24 cellular contexts compared by ENCODE assay signal in genomic region chr4:147093206-147093605, GRCh38.
"Had no signal": no experiment of that assay in that cellular context is flagged by ENCODE, and none has a peak within 500 bp of the region (broad histone marks: within the 10 kb centered on the region; RNA-seq: fewer than 3 reads in every experiment).

No MANE protein-coding gene starts in this region.

- H3K9me2 ChIP-seq: SK-N-SH had no signal

- H3K9ac ChIP-seq: SK-N-SH had no signal

- H3K9me3 ChIP-seq: SK-N-SH had no signal

- ATAC-seq: activated CD8-positive, alpha-beta memory T cell treated with anti-CD3 and anti-CD28 coated beads, Interleukin-2, amount 10 ng/mL, durations not matched to agents 7 days and 5 days; Panc1; Right ventricle myocardium inferior had no signal

- DNase-seq: activated B cell treated with CpG ODN at 0.5 μM for 24 hours; activated CD4-positive, alpha-beta T cell treated with anti-CD3 and anti-CD28 coated beads for 1 hour; activated CD4-positive, alpha-beta T cell treated with anti-CD3 and anti-CD28 coated beads, Interleukin-2, amount 10 ng/mL, durations not matched to agents 24 days and 14 days; activated CD4-positive, alpha-beta T cell treated with anti-CD3 and anti-CD28 coated beads, Interleukin-2, amount 50 U/mL, for 48 hours; activated CD8-positive, alpha-beta memory T cell treated with anti-CD3 and anti-CD28 coated beads, Interleukin-2, amount 10 ng/mL, durations not matched to agents 7 days and 5 days; activated effector memory CD4-positive, alpha-beta T cell treated with anti-CD3 and anti-CD28 coated beads, Interleukin-2, amount 50 U/mL, for 16 hours; activated naive CD4-positive, alpha-beta T cell treated with anti-CD3 and anti-CD28 coated beads for 36 hours; activated T-cell treated with anti-CD3 and anti-CD28 coated beads, Interleukin-2, amount 50 U/mL, for 24 hours; amygdala; caudate nucleus; MM.1S; NCI-H1105; NCI-H1436; NCI-H1694 treated with DMSO at 0.1 percent for 48 hours; NCI-H2029 treated with DMSO at 0.1 percent for 48 hours; NCI-H510A treated with DMSO at 0.1 percent for 48 hours; NCI-H69; NK-92 treated with Interleukin-12 subunit alpha and Interleukin-12 subunit beta, amount 100 ng/mL, for 24 hours; OCI-M1; RPMI8226; SK-N-SH; T-helper 1 cell had no signal

- H3K4me2 ChIP-seq: SK-N-SH had no signal
